Comparison of ENCODE assay signal across 2 cellular contexts in the genomic region with DNA sequence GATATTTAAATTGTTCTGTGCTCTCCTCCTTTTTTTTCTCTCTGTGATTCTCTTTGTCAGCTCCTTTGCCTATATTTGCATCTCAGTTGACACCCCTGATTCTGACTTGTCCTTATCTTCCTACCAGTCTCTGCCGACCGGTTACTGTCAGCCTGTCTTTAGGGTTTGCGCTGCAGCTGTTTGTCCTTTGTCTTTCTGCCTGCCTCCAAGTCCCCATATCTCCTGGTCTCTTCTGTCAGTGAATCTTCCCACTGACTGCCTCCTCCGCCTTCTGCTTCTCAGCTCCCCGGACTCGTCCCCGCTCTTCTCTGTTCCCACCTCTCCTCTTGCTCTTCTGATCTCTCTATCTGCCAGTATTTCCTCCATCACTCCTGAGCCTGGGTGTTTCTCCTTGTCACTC.
TF ChIP-seq lines count a peak whose summit lies in the region.

No MANE protein-coding gene starts in this region.

TF ChIP-seq in IMR-90, 13 proteins besides CTCF, POLR2A, EP300 and RAD21:
- TF ChIP-seq BHLHE40 (IDR thresholded peaks at IDR 0.05; ENCODE audit: low read depth, low read length) = no peak
- no peak for TF ChIP-seq RFX5 (IDR thresholded peaks at IDR 0.05; ENCODE audit: low read depth, low read length)
- TF ChIP-seq MAZ (IDR thresholded peaks at IDR 0.05; ENCODE audit: borderline replicate concordance, low read depth, low read length) = no peak
- TF ChIP-seq SMC3 (IDR thresholded peaks at IDR 0.05; ENCODE audit: low read depth, low read length) = no peak
- TF ChIP-seq CEBPB (IDR thresholded peaks at IDR 0.05; ENCODE audit: low read depth, low read length) = no peak
- TF ChIP-seq MAFK (IDR thresholded peaks at IDR 0.05; ENCODE audit: low read depth, low read length) = no peak
- TF ChIP-seq FOS (IDR thresholded peaks at IDR 0.05; ENCODE audit: low read depth, low read length) = no peak
- no peak for TF ChIP-seq MXI1 (IDR thresholded peaks at IDR 0.05; ENCODE audit: borderline replicate concordance, low read depth, low read length)
- TF ChIP-seq, protein P1, sequence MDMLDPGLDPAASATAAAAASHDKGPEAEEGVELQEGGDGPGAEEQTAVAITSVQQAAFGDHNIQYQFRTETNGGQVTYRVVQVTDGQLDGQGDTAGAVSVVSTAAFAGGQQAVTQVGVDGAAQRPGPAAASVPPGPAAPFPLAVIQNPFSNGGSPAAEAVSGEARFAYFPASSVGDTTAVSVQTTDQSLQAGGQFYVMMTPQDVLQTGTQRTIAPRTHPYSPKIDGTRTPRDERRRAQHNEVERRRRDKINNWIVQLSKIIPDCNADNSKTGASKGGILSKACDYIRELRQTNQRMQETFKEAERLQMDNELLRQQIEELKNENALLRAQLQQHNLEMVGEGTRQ (IDR thresholded peaks at IDR 0.05; ENCODE audit: low read depth, low read length) = no peak
- TF ChIP-seq RCOR1 (IDR thresholded peaks at IDR 0.05; ENCODE audit: insufficient replicate concordance, low read length) = no peak
- TF ChIP-seq, protein P2, sequence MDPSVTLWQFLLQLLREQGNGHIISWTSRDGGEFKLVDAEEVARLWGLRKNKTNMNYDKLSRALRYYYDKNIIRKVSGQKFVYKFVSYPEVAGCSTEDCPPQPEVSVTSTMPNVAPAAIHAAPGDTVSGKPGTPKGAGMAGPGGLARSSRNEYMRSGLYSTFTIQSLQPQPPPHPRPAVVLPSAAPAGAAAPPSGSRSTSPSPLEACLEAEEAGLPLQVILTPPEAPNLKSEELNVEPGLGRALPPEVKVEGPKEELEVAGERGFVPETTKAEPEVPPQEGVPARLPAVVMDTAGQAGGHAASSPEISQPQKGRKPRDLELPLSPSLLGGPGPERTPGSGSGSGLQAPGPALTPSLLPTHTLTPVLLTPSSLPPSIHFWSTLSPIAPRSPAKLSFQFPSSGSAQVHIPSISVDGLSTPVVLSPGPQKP (IDR thresholded peaks at IDR 0.05; ENCODE audit: borderline replicate concordance, low read depth, low read length) = no peak
- TF ChIP-seq NFE2L2 (IDR thresholded peaks at IDR 0.05; ENCODE audit: low read depth, low read length) = no peak
- no peak for TF ChIP-seq CHD1 (IDR thresholded peaks at IDR 0.05; ENCODE audit: low read depth, low read length)

TF ChIP-seq in H1, 55 proteins besides CTCF, POLR2A, EP300 and RAD21:
- TF ChIP-seq GTF2F1 (IDR thresholded peaks at IDR 0.05; ENCODE audit: borderline replicate concordance, low read depth, low read length) = no peak
